In the genomic region with DNA sequence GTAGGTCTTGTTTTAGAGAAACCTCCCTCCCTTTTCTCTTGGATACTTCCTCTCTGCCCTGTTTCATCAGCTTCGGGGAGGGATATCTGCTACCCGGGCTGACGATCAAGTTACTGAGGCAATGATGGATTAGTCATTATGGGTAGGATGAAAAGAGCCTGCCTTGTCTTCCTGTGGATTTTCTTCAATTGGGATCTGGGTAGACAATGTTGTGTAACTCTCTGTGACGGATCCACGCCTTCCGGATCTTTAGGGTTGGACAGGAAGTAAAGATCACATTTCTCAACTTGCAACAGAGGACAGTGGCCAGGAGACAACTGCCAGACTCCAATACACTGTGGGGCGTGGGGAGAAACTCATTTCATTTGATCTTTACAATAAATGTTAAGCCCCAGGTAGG, we compare ENCODE assay signal across 1 cellular context.
TF ChIP-seq lines count a peak whose summit lies in the region.

No MANE protein-coding gene starts in this region.

TF ChIP-seq in HepG2, 621 proteins besides CTCF, POLR2A, EP300 and RAD21 (continued from another document and continues in another):
- TF ChIP-seq, protein P1, sequence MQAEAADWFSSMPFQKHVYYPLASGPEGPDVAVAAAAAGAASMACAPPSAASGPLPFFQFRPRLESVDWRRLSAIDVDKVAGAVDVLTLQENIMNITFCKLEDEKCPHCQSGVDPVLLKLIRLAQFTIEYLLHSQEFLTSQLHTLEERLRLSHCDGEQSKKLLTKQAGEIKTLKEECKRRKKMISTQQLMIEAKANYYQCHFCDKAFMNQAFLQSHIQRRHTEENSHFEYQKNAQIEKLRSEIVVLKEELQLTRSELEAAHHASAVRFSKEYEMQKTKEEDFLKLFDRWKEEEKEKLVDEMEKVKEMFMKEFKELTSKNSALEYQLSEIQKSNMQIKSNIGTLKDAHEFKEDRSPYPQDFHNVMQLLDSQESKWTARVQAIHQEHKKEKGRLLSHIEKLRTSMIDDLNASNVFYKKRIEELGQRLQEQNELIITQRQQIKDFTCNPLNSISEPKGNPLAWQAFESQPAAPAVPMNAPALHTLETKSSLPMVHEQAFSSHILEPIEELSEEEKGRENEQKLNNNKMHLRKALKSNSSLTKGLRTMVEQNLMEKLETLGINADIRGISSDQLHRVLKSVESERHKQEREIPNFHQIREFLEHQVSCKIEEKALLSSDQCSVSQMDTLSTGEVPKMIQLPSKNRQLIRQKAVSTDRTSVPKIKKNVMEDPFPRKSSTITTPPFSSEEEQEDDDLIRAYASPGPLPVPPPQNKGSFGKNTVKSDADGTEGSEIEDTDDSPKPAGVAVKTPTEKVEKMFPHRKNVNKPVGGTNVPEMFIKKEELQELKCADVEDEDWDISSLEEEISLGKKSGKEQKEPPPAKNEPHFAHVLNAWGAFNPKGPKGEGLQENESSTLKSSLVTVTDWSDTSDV (CRISPR knock-in tag; IDR thresholded peaks at IDR 0.05) = no peak
- TF ChIP-seq CCDC6 (CRISPR knock-in tag; IDR thresholded peaks at IDR 0.05) (0 out of 2 replicates have a peak, but pooled peaks have one; percentile 18), FOXK1 (CRISPR knock-in tag; IDR thresholded peaks at IDR 0.05; ENCODE audit: borderline replicate concordance, low read depth) (peak; percentile 35; the same call in 1 of the 2 replicates), GATA4 (IDR thresholded peaks at IDR 0.05; ENCODE audit: borderline replicate concordance, low read depth) (no peak), RCOR2 (CRISPR knock-in tag; IDR thresholded peaks at IDR 0.05) (0 out of 2 replicates have a peak, but pooled peaks have one; percentile 21), MED8 (CRISPR knock-in tag; IDR thresholded peaks at IDR 0.05; ENCODE audit: insufficient replicate concordance) (no peak), MIER3 (CRISPR knock-in tag; IDR thresholded peaks at IDR 0.05; ENCODE audit: borderline replicate concordance) (peak; percentile 48; the same call in 1 of the 2 replicates), RFXAP (CRISPR knock-in tag; IDR thresholded peaks at IDR 0.05; ENCODE audit: borderline replicate concordance) (no peak), ZNF562 (CRISPR knock-in tag; IDR thresholded peaks at IDR 0.05; ENCODE audit: borderline replicate concordance) (no peak), ATF7-NPFF (CRISPR knock-in tag; IDR thresholded peaks at IDR 0.05; ENCODE audit: low read depth) (no peak), HDAC1 (CRISPR knock-in tag; IDR thresholded peaks at IDR 0.05) (peak; percentile 32; the same call in 1 of the 2 replicates), NCOA1 (CRISPR knock-in tag; IDR thresholded peaks at IDR 0.05) (no peak), ZNF335 (CRISPR knock-in tag; IDR thresholded peaks at IDR 0.05) (no peak), HMG20A (CRISPR knock-in tag; IDR thresholded peaks at IDR 0.05; ENCODE audit: borderline replicate concordance) (peak; percentile 88), SALL2 (CRISPR knock-in tag; IDR thresholded peaks at IDR 0.05) (no peak), HOXA9 (CRISPR knock-in tag; IDR thresholded peaks at IDR 0.05; ENCODE audit: borderline replicate concordance) (no peak), ZNF329 (CRISPR knock-in tag; IDR thresholded peaks at IDR 0.05; ENCODE audit: low read depth) (no peak), ZNF883 (CRISPR knock-in tag; IDR thresholded peaks at IDR 0.05; ENCODE audit: not compliant biosample characterization) (no peak), SIX1 (CRISPR knock-in tag; IDR thresholded peaks at IDR 0.05; ENCODE audit: borderline replicate concordance) (peak; percentile 50; the same call in 1 of the 2 replicates), CEBPG (CRISPR knock-in tag; IDR thresholded peaks at IDR 0.05) (peak; percentile 93), ZNF383 (CRISPR knock-in tag; IDR thresholded peaks at IDR 0.05; ENCODE audit: borderline replicate concordance) (no peak), ZNF839 (CRISPR knock-in tag; IDR thresholded peaks at IDR 0.05; ENCODE audit: borderline replicate concordance) (no peak), ZNF773 (CRISPR knock-in tag; IDR thresholded peaks at IDR 0.05; ENCODE audit: borderline replicate concordance) (no peak), ZNF546 (CRISPR knock-in tag; conservative IDR thresholded peaks at IDR 0.05) (no peak), HIVEP1 (CRISPR knock-in tag; IDR thresholded peaks at IDR 0.05) (no peak), ZNF136 (CRISPR knock-in tag; IDR thresholded peaks at IDR 0.05; ENCODE audit: low read depth) (no peak)
- TF ChIP-seq, protein P2, sequence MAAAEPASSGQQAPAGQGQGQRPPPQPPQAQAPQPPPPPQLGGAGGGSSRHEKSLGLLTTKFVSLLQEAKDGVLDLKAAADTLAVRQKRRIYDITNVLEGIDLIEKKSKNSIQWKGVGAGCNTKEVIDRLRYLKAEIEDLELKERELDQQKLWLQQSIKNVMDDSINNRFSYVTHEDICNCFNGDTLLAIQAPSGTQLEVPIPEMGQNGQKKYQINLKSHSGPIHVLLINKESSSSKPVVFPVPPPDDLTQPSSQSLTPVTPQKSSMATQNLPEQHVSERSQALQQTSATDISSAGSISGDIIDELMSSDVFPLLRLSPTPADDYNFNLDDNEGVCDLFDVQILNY (CRISPR knock-in tag; conservative IDR thresholded peaks at IDR 0.05) = no peak
- TF ChIP-seq, protein P3, sequence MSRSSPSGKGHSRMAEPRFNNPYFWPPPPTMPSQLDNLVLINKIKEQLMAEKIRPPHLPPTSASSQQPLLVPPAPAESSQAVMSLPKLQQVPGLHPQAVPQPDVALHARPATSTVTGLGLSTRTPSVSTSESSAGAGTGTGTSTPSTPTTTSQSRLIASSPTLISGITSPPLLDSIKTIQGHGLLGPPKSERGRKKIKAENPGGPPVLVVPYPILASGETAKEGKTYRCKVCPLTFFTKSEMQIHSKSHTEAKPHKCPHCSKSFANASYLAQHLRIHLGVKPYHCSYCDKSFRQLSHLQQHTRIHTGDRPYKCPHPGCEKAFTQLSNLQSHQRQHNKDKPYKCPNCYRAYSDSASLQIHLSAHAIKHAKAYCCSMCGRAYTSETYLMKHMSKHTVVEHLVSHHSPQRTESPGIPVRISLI (CRISPR knock-in tag; IDR thresholded peaks at IDR 0.05; ENCODE audit: borderline replicate concordance) = no peak
- TF ChIP-seq, protein P4, sequence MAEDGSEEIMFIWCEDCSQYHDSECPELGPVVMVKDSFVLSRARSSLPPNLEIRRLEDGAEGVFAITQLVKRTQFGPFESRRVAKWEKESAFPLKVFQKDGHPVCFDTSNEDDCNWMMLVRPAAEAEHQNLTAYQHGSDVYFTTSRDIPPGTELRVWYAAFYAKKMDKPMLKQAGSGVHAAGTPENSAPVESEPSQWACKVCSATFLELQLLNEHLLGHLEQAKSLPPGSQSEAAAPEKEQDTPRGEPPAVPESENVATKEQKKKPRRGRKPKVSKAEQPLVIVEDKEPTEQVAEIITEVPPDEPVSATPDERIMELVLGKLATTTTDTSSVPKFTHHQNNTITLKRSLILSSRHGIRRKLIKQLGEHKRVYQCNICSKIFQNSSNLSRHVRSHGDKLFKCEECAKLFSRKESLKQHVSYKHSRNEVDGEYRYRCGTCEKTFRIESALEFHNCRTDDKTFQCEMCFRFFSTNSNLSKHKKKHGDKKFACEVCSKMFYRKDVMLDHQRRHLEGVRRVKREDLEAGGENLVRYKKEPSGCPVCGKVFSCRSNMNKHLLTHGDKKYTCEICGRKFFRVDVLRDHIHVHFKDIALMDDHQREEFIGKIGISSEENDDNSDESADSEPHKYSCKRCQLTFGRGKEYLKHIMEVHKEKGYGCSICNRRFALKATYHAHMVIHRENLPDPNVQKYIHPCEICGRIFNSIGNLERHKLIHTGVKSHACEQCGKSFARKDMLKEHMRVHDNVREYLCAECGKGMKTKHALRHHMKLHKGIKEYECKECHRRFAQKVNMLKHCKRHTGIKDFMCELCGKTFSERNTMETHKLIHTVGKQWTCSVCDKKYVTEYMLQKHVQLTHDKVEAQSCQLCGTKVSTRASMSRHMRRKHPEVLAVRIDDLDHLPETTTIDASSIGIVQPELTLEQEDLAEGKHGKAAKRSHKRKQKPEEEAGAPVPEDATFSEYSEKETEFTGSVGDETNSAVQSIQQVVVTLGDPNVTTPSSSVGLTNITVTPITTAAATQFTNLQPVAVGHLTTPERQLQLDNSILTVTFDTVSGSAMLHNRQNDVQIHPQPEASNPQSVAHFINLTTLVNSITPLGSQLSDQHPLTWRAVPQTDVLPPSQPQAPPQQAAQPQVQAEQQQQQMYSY (CRISPR knock-in tag; IDR thresholded peaks at IDR 0.05) = no peak
- TF ChIP-seq, protein P5, sequence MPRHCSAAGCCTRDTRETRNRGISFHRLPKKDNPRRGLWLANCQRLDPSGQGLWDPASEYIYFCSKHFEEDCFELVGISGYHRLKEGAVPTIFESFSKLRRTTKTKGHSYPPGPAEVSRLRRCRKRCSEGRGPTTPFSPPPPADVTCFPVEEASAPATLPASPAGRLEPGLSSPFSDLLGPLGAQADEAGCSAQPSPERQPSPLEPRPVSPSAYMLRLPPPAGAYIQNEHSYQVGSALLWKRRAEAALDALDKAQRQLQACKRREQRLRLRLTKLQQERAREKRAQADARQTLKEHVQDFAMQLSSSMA (CRISPR knock-in tag; IDR thresholded peaks at IDR 0.05) = no peak
- TF ChIP-seq, protein P6, sequence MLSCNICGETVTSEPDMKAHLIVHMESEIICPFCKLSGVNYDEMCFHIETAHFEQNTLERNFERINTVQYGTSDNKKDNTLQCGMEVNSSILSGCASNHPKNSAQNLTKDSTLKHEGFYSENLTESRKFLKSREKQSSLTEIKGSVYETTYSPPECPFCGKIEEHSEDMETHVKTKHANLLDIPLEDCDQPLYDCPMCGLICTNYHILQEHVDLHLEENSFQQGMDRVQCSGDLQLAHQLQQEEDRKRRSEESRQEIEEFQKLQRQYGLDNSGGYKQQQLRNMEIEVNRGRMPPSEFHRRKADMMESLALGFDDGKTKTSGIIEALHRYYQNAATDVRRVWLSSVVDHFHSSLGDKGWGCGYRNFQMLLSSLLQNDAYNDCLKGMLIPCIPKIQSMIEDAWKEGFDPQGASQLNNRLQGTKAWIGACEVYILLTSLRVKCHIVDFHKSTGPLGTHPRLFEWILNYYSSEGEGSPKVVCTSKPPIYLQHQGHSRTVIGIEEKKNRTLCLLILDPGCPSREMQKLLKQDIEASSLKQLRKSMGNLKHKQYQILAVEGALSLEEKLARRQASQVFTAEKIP (CRISPR knock-in tag; IDR thresholded peaks at IDR 0.05; ENCODE audit: borderline replicate concordance) = no peak
- TF ChIP-seq, protein P7, sequence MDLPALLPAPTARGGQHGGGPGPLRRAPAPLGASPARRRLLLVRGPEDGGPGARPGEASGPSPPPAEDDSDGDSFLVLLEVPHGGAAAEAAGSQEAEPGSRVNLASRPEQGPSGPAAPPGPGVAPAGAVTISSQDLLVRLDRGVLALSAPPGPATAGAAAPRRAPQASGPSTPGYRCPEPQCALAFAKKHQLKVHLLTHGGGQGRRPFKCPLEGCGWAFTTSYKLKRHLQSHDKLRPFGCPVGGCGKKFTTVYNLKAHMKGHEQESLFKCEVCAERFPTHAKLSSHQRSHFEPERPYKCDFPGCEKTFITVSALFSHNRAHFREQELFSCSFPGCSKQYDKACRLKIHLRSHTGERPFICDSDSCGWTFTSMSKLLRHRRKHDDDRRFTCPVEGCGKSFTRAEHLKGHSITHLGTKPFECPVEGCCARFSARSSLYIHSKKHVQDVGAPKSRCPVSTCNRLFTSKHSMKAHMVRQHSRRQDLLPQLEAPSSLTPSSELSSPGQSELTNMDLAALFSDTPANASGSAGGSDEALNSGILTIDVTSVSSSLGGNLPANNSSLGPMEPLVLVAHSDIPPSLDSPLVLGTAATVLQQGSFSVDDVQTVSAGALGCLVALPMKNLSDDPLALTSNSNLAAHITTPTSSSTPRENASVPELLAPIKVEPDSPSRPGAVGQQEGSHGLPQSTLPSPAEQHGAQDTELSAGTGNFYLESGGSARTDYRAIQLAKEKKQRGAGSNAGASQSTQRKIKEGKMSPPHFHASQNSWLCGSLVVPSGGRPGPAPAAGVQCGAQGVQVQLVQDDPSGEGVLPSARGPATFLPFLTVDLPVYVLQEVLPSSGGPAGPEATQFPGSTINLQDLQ (CRISPR knock-in tag; IDR thresholded peaks at IDR 0.05) = no peak
- TF ChIP-seq, protein P8, sequence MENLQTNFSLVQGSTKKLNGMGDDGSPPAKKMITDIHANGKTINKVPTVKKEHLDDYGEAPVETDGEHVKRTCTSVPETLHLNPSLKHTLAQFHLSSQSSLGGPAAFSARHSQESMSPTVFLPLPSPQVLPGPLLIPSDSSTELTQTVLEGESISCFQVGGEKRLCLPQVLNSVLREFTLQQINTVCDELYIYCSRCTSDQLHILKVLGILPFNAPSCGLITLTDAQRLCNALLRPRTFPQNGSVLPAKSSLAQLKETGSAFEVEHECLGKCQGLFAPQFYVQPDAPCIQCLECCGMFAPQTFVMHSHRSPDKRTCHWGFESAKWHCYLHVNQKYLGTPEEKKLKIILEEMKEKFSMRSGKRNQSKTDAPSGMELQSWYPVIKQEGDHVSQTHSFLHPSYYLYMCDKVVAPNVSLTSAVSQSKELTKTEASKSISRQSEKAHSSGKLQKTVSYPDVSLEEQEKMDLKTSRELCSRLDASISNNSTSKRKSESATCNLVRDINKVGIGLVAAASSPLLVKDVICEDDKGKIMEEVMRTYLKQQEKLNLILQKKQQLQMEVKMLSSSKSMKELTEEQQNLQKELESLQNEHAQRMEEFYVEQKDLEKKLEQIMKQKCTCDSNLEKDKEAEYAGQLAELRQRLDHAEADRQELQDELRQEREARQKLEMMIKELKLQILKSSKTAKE (CRISPR knock-in tag; IDR thresholded peaks at IDR 0.05; ENCODE audit: borderline replicate concordance) = no peak
- TF ChIP-seq, protein P9, sequence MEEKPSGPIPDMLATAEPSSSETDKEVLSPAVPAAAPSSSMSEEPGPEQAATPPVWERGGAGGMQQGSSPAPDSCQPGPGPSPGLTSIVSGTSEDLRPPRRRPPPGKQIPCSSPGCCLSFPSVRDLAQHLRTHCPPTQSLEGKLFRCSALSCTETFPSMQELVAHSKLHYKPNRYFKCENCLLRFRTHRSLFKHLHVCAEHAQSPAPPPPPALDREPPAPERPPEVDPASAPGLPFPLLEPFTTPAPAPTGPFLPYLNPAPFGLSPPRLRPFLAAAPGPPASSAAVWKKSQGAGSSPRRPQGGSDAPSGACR (CRISPR knock-in tag; IDR thresholded peaks at IDR 0.05) = no peak
- TF ChIP-seq, protein P10, sequence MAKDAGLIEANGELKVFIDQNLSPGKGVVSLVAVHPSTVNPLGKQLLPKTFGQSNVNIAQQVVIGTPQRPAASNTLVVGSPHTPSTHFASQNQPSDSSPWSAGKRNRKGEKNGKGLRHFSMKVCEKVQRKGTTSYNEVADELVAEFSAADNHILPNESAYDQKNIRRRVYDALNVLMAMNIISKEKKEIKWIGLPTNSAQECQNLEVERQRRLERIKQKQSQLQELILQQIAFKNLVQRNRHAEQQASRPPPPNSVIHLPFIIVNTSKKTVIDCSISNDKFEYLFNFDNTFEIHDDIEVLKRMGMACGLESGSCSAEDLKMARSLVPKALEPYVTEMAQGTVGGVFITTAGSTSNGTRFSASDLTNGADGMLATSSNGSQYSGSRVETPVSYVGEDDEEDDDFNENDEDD (CRISPR knock-in tag; IDR thresholded peaks at IDR 0.05; ENCODE audit: borderline replicate concordance) = no peak
- TF ChIP-seq, protein P11, sequence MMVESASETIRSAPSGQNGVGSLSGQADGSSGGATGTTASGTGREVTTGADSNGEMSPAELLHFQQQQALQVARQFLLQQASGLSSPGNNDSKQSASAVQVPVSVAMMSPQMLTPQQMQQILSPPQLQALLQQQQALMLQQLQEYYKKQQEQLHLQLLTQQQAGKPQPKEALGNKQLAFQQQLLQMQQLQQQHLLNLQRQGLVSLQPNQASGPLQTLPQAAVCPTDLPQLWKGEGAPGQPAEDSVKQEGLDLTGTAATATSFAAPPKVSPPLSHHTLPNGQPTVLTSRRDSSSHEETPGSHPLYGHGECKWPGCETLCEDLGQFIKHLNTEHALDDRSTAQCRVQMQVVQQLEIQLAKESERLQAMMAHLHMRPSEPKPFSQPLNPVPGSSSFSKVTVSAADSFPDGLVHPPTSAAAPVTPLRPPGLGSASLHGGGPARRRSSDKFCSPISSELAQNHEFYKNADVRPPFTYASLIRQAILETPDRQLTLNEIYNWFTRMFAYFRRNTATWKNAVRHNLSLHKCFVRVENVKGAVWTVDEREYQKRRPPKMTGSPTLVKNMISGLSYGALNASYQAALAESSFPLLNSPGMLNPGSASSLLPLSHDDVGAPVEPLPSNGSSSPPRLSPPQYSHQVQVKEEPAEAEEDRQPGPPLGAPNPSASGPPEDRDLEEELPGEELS (CRISPR knock-in tag; IDR thresholded peaks at IDR 0.05) = peak; percentile 21; the same call in 1 of the 2 replicates
